In genomic region chr3:187669675-187670504, GRCh38 we compare ENCODE assay signal across 1 cellular context.
A peak's percentile ranks its signal among the peaks of the same experiment; 100 is the strongest.
TF ChIP-seq lines count a peak whose summit lies in the region.

Gene SST, minus strand, starts transcription at chr3:187670394. Its CDS starts 103 bp downstream, at chr3:187670291.

TF ChIP-seq in K562, 482 proteins besides CTCF, POLR2A, EP300 and RAD21 (continued from another document and continues in another):
- TF ChIP-seq, protein P1, sequence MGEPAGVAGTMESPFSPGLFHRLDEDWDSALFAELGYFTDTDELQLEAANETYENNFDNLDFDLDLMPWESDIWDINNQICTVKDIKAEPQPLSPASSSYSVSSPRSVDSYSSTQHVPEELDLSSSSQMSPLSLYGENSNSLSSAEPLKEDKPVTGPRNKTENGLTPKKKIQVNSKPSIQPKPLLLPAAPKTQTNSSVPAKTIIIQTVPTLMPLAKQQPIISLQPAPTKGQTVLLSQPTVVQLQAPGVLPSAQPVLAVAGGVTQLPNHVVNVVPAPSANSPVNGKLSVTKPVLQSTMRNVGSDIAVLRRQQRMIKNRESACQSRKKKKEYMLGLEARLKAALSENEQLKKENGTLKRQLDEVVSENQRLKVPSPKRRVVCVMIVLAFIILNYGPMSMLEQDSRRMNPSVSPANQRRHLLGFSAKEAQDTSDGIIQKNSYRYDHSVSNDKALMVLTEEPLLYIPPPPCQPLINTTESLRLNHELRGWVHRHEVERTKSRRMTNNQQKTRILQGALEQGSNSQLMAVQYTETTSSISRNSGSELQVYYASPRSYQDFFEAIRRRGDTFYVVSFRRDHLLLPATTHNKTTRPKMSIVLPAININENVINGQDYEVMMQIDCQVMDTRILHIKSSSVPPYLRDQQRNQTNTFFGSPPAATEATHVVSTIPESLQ (CRISPR knock-in tag; IDR thresholded peaks at IDR 0.05) = 0 out of 2 replicates have a peak, but pooled peaks have one; percentile 73
- TF ChIP-seq ZBTB1 (CRISPR knock-in tag; IDR thresholded peaks at IDR 0.05; ENCODE audit: borderline replicate concordance, low read depth) (no peak), ZC3H4 (CRISPR knock-in tag; IDR thresholded peaks at IDR 0.05; ENCODE audit: borderline replicate concordance) (no peak), DMBX1 (CRISPR knock-in tag; IDR thresholded peaks at IDR 0.05; ENCODE audit: borderline replicate concordance) (peak; percentile 65; the same call in 1 of the 2 replicates), ZBTB5 (IDR thresholded peaks at IDR 0.05) (no peak), NR3C1 (CRISPR knock-in tag; IDR thresholded peaks at IDR 0.05) (peak; percentile 69), HDAC2 (IDR thresholded peaks at IDR 0.05) (no peak), EHMT2 (IDR thresholded peaks at IDR 0.05) (peak; percentile 98), TBL1XR1 (IDR thresholded peaks at IDR 0.05; ENCODE audit: low read length in 2 of 2) (no peak), TCF15 (CRISPR knock-in tag; IDR thresholded peaks at IDR 0.05) (no peak), SUPT5H (IDR thresholded peaks at IDR 0.05) (no peak), ZNF121 (CRISPR knock-in tag; conservative IDR thresholded peaks at IDR 0.05) (no peak), CREB3 (tag; conservative IDR thresholded peaks at IDR 0.05; ENCODE audit: low read depth) (0 out of 2 replicates have a peak, but pooled peaks have one; percentile 46), NCOA6 (IDR thresholded peaks at IDR 0.05) (peak; percentile 90), GATAD2A (IDR thresholded peaks at IDR 0.05) (no peak), FOXK1 (CRISPR knock-in tag; IDR thresholded peaks at IDR 0.05; ENCODE audit: borderline replicate concordance) (0 out of 2 replicates have a peak, but pooled peaks have one; percentile 51), MTF1 (CRISPR knock-in tag; IDR thresholded peaks at IDR 0.05; ENCODE audit: borderline replicate concordance) (no peak), SPI1 (IDR thresholded peaks at IDR 0.05; ENCODE audit: borderline replicate concordance, low read depth, low read length) (no peak), DPF2 (IDR thresholded peaks at IDR 0.05) (no peak), CREM (IDR thresholded peaks at IDR 0.05; ENCODE audit: low read depth) (peak; percentile 44; the same call in 1 of the 2 replicates), SMC3 (conservative IDR thresholded peaks at IDR 0.05; ENCODE audit: insufficient read depth, low read depth, low read length) (no peak), ZBTB11 (CRISPR knock-in tag; IDR thresholded peaks at IDR 0.05) (peak in 1 of 3 experiments; percentile 49; a peak in 1 of 6 replicates), MCM3 (IDR thresholded peaks at IDR 0.05) (no peak), ZNF398 (CRISPR knock-in tag; IDR thresholded peaks at IDR 0.05) (no peak), MEF2A (IDR thresholded peaks at IDR 0.05; ENCODE audit: control insufficient read depth, low read depth, low read length) (no peak), COPS2 (conservative IDR thresholded peaks at IDR 0.05) (no peak), PRPF4 (IDR thresholded peaks at IDR 0.05; ENCODE audit: insufficient read depth, low read depth, low read length, poor library complexity, severe bottlenecking) (no peak), ZNF431 (CRISPR knock-in tag; IDR thresholded peaks at IDR 0.05) (no peak)
- TF ChIP-seq, protein P2, sequence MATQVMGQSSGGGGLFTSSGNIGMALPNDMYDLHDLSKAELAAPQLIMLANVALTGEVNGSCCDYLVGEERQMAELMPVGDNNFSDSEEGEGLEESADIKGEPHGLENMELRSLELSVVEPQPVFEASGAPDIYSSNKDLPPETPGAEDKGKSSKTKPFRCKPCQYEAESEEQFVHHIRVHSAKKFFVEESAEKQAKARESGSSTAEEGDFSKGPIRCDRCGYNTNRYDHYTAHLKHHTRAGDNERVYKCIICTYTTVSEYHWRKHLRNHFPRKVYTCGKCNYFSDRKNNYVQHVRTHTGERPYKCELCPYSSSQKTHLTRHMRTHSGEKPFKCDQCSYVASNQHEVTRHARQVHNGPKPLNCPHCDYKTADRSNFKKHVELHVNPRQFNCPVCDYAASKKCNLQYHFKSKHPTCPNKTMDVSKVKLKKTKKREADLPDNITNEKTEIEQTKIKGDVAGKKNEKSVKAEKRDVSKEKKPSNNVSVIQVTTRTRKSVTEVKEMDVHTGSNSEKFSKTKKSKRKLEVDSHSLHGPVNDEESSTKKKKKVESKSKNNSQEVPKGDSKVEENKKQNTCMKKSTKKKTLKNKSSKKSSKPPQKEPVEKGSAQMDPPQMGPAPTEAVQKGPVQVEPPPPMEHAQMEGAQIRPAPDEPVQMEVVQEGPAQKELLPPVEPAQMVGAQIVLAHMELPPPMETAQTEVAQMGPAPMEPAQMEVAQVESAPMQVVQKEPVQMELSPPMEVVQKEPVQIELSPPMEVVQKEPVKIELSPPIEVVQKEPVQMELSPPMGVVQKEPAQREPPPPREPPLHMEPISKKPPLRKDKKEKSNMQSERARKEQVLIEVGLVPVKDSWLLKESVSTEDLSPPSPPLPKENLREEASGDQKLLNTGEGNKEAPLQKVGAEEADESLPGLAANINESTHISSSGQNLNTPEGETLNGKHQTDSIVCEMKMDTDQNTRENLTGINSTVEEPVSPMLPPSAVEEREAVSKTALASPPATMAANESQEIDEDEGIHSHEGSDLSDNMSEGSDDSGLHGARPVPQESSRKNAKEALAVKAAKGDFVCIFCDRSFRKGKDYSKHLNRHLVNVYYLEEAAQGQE (CRISPR knock-in tag; IDR thresholded peaks at IDR 0.05; ENCODE audit: low read depth) = peak; percentile 97
- TF ChIP-seq, protein P3, sequence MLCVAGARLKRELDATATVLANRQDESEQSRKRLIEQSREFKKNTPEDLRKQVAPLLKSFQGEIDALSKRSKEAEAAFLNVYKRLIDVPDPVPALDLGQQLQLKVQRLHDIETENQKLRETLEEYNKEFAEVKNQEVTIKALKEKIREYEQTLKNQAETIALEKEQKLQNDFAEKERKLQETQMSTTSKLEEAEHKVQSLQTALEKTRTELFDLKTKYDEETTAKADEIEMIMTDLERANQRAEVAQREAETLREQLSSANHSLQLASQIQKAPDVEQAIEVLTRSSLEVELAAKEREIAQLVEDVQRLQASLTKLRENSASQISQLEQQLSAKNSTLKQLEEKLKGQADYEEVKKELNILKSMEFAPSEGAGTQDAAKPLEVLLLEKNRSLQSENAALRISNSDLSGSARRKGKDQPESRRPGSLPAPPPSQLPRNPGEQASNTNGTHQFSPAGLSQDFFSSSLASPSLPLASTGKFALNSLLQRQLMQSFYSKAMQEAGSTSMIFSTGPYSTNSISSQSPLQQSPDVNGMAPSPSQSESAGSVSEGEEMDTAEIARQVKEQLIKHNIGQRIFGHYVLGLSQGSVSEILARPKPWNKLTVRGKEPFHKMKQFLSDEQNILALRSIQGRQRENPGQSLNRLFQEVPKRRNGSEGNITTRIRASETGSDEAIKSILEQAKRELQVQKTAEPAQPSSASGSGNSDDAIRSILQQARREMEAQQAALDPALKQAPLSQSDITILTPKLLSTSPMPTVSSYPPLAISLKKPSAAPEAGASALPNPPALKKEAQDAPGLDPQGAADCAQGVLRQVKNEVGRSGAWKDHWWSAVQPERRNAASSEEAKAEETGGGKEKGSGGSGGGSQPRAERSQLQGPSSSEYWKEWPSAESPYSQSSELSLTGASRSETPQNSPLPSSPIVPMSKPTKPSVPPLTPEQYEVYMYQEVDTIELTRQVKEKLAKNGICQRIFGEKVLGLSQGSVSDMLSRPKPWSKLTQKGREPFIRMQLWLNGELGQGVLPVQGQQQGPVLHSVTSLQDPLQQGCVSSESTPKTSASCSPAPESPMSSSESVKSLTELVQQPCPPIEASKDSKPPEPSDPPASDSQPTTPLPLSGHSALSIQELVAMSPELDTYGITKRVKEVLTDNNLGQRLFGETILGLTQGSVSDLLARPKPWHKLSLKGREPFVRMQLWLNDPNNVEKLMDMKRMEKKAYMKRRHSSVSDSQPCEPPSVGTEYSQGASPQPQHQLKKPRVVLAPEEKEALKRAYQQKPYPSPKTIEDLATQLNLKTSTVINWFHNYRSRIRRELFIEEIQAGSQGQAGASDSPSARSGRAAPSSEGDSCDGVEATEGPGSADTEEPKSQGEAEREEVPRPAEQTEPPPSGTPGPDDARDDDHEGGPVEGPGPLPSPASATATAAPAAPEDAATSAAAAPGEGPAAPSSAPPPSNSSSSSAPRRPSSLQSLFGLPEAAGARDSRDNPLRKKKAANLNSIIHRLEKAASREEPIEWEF (CRISPR knock-in tag; IDR thresholded peaks at IDR 0.05) = no peak
- TF ChIP-seq, protein P4, sequence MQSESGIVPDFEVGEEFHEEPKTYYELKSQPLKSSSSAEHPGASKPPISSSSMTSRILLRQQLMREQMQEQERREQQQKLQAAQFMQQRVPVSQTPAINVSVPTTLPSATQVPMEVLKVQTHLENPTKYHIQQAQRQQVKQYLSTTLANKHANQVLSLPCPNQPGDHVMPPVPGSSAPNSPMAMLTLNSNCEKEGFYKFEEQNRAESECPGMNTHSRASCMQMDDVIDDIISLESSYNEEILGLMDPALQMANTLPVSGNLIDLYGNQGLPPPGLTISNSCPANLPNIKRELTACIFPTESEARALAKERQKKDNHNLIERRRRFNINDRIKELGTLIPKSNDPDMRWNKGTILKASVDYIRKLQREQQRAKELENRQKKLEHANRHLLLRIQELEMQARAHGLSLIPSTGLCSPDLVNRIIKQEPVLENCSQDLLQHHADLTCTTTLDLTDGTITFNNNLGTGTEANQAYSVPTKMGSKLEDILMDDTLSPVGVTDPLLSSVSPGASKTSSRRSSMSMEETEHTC (IDR thresholded peaks at IDR 0.05) = no peak
- TF ChIP-seq, protein P5, sequence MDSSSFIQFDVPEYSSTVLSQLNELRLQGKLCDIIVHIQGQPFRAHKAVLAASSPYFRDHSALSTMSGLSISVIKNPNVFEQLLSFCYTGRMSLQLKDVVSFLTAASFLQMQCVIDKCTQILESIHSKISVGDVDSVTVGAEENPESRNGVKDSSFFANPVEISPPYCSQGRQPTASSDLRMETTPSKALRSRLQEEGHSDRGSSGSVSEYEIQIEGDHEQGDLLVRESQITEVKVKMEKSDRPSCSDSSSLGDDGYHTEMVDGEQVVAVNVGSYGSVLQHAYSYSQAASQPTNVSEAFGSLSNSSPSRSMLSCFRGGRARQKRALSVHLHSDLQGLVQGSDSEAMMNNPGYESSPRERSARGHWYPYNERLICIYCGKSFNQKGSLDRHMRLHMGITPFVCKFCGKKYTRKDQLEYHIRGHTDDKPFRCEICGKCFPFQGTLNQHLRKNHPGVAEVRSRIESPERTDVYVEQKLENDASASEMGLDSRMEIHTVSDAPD (CRISPR knock-in tag; IDR thresholded peaks at IDR 0.05) = no peak
- TF ChIP-seq, protein P6, sequence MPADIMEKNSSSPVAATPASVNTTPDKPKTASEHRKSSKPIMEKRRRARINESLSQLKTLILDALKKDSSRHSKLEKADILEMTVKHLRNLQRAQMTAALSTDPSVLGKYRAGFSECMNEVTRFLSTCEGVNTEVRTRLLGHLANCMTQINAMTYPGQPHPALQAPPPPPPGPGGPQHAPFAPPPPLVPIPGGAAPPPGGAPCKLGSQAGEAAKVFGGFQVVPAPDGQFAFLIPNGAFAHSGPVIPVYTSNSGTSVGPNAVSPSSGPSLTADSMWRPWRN (IDR thresholded peaks at IDR 0.05; ENCODE audit: low read depth) = no peak
